Comparison of ENCODE assay signal across 10 cellular contexts in genomic region chr15:41933771-41934170, GRCh38. TPM values are rescaled to one million over a fixed set of nuclear protein-coding genes. Genes with fewer than 3 reads are reported as not detected.
DNase-seq lines count a peak whose midpoint lies in the region; ATAC-seq and TF ChIP-seq lines count a peak whose summit lies in the region.
"Had no signal": no experiment of that assay in that cellular context is flagged by ENCODE, and none has a peak within 500 bp of the region (broad histone marks: within the 10 kb centered on the region; RNA-seq: fewer than 3 reads in every experiment).

No MANE protein-coding gene starts in this region.

- H4K20me1 ChIP-seq in hepatocyte (ENCODE audit: insufficient read depth, poor library complexity, severe bottlenecking): no peaks in the 10 kb centered on the region

- H3K9me3 ChIP-seq in hepatocyte (ENCODE audit: low read depth): no peaks in the 10 kb centered on the region
- no peaks in the 10 kb centered on the region for H3K9me3 ChIP-seq in tibial artery

- H3K4me2 ChIP-seq in hepatocyte: no peak overlapping the region

- H3K4me1 Mint-ChIP-seq in activated CD8-positive, alpha-beta memory T cell treated with anti-CD3 and anti-CD28 coated beads, Interleukin-2, amount 10 ng/mL, durations not matched to agents 7 days and 5 days: peaks cover 56% of the 10 kb centered on the region
- H3K4me1 Mint-ChIP-seq in activated T-helper 2 cell treated with anti-CD3 and anti-CD28 coated beads, Interferon-gamma antibody, Interleukin-2, Interleukin-4, amounts not matched to agents 10 μg/mL and 5 μg/mL and 100 μg/mL, durations not matched to agents 14 hours and 24 hours and 36 hours (ENCODE audit: low read depth): peaks cover 59% of the 10 kb centered on the region

- TF ChIP-seq CTCF in hepatocyte (IDR thresholded peaks at IDR 0.05; ENCODE audit: poor library complexity) (no peak), tibial artery (IDR thresholded peaks at IDR 0.05) (no peak)

- H3K36me3 Mint-ChIP-seq in activated CD8-positive, alpha-beta memory T cell treated with anti-CD3 and anti-CD28 coated beads, Interleukin-2, amount 10 ng/mL, durations not matched to agents 7 days and 5 days: peaks cover 7% of the 10 kb centered on the region
- H3K36me3 Mint-ChIP-seq in activated T-helper 2 cell treated with anti-CD3 and anti-CD28 coated beads, Interferon-gamma antibody, Interleukin-2, Interleukin-4, amounts not matched to agents 10 μg/mL and 5 μg/mL and 100 μg/mL, durations not matched to agents 14 hours and 24 hours and 36 hours (ENCODE audit: low read depth): peaks cover 11% of the 10 kb centered on the region

- no peak overlapping the region for H2AFZ ChIP-seq in hepatocyte

- no peaks in the 10 kb centered on the region for H3K27me3 ChIP-seq in hepatocyte
- no peaks in the 10 kb centered on the region for H3K27me3 ChIP-seq in tibial artery

- H3K4me1 ChIP-seq in hepatocyte (ENCODE audit: insufficient read depth): peaks cover 43% of the 10 kb centered on the region
- H3K4me1 ChIP-seq in tibial artery: peaks cover 0 to 62% (median 53%) of the 10 kb centered on the region in 4 donors

- H3K79me2 ChIP-seq in hepatocyte: peaks cover 27% of the 10 kb centered on the region

- no peaks in the 10 kb centered on the region for H3K9me2 ChIP-seq in hepatocyte (replicated peaks; ENCODE audit: insufficient read depth)

- ATAC-seq in activated CD8-positive, alpha-beta memory T cell treated with anti-CD3 and anti-CD28 coated beads, Interleukin-2, amount 10 ng/mL, durations not matched to agents 7 days and 5 days: no peak

- CTCF ChIA-PET in activated CD8-positive, alpha-beta memory T cell treated with anti-CD3 and anti-CD28 coated beads, Interleukin-2, amount 10 ng/mL, durations not matched to agents 7 days and 5 days (lab: Charles Lee): interaction anchor here (0.9 to 8.4 kb wide), 5 partner anchors 29 to 160 kb away, joined by 3 to 77 read pairs (median 4); partner anchors contain the start of genes EHD4, MAPKBP1 and SPTBN5

- intact Hi-C loops in activated T-helper 2 cell treated with anti-CD3 and anti-CD28 coated beads, Interferon-gamma antibody, Interleukin-2, Interleukin-4, amounts not matched to agents 10 μg/mL and 5 μg/mL and 100 μg/mL, durations not matched to agents 14 hours and 24 hours and 36 hours (cut with micrococcal nuclease): loop anchor here (10.0 kb wide), 1 partner anchor 509 kb away; no protein-coding TSS in a partner anchor
- intact Hi-C loops in tibial artery (cut with DNase I; ENCODE audit: low total_unique reads): loop anchor here (5.0 kb wide), 1 partner anchor 39 kb away; the partner anchor contains the start of gene EHD4

- H3K4me3 ChIP-seq in hepatocyte: no peak overlapping the region
- no peak overlapping the region for H3K4me3 ChIP-seq in tibial artery

- H3K27me3 Mint-ChIP-seq in activated CD8-positive, alpha-beta memory T cell treated with anti-CD3 and anti-CD28 coated beads, Interleukin-2, amount 10 ng/mL, durations not matched to agents 7 days and 5 days: no peaks in the 10 kb centered on the region
- no peaks in the 10 kb centered on the region for H3K27me3 Mint-ChIP-seq in activated T-helper 2 cell treated with anti-CD3 and anti-CD28 coated beads, Interferon-gamma antibody, Interleukin-2, Interleukin-4, amounts not matched to agents 10 μg/mL and 5 μg/mL and 100 μg/mL, durations not matched to agents 14 hours and 24 hours and 36 hours (ENCODE audit: low read depth)
- H3K27me3 Mint-ChIP-seq: brain had no signal

- H3K9me3 Mint-ChIP-seq in activated CD8-positive, alpha-beta memory T cell treated with anti-CD3 and anti-CD28 coated beads, Interleukin-2, amount 10 ng/mL, durations not matched to agents 7 days and 5 days (ENCODE audit: low read depth): no peaks in the 10 kb centered on the region
- H3K9me3 Mint-ChIP-seq in activated T-helper 2 cell treated with anti-CD3 and anti-CD28 coated beads, Interferon-gamma antibody, Interleukin-2, Interleukin-4, amounts not matched to agents 10 μg/mL and 5 μg/mL and 100 μg/mL, durations not matched to agents 14 hours and 24 hours and 36 hours: no peaks in the 10 kb centered on the region
- H3K9me3 Mint-ChIP-seq: brain had no signal

- H3K27ac Mint-ChIP-seq in activated CD8-positive, alpha-beta memory T cell treated with anti-CD3 and anti-CD28 coated beads, Interleukin-2, amount 10 ng/mL, durations not matched to agents 7 days and 5 days: peak overlapping the region; percentile 100
- H3K27ac Mint-ChIP-seq in activated T-helper 2 cell treated with anti-CD3 and anti-CD28 coated beads, Interferon-gamma antibody, Interleukin-2, Interleukin-4, amounts not matched to agents 10 μg/mL and 5 μg/mL and 100 μg/mL, durations not matched to agents 14 hours and 24 hours and 36 hours: peak overlapping the region; percentile 61

- H3K36me3 ChIP-seq in hepatocyte (replicated peaks; ENCODE audit: insufficient read depth, low read depth): no peaks in the 10 kb centered on the region
- H3K36me3 ChIP-seq in tibial artery: peaks cover 0 to 6% (median 0%) of the 10 kb centered on the region in 3 donors

- H3K27ac ChIP-seq in hepatocyte: peak overlapping the region; percentile 69
- peak overlapping the region; percentile 17 to 56 for H3K27ac ChIP-seq in tibial artery

- WGBS in hepatocyte (ENCODE audit: low lambda C conversion rate, missing lambda C conversion rate): 66% methylated on average over 10 of the region's 10 CpGs

- DNase-seq in activated CD8-positive, alpha-beta memory T cell treated with anti-CD3 and anti-CD28 coated beads, Interleukin-2, amount 10 ng/mL, durations not matched to agents 7 days and 5 days: no peak
- DNase-seq in activated CD8-positive, alpha-beta memory T cell treated with anti-CD3 and anti-CD28 coated beads, Interleukin-2, amount 50 U/mL, for 48 hours: no peak
- DNase-seq in activated T-helper 2 cell treated with anti-CD3 and anti-CD28 coated beads, Interferon-gamma antibody, Interleukin-2, Interleukin-4, amounts not matched to agents 10 μg/mL and 5 μg/mL and 100 μg/mL, durations not matched to agents 14 hours and 24 hours and 36 hours (ENCODE audit: low spot score): no peak
- DNase-seq in hepatocyte (ENCODE audit: low spot score) (peak; percentile 55), tibial artery (peak in 1 of 2 donors; percentile 73), globus pallidus (ENCODE audit: low spot score) (no peak), HUDEP-2 (lab: John Stamatoyannopoulos, UW; ENCODE audit: unreplicated experiment in 76 of 76) (no peak)
- no peak for DNase-seq in effector CD4-positive, alpha-beta T cell
- DNase-seq: kidney had no signal

- H3K4me3 Mint-ChIP-seq in activated CD8-positive, alpha-beta memory T cell treated with anti-CD3 and anti-CD28 coated beads, Interleukin-2, amount 10 ng/mL, durations not matched to agents 7 days and 5 days: no peak overlapping the region
- H3K4me3 Mint-ChIP-seq in activated T-helper 2 cell treated with anti-CD3 and anti-CD28 coated beads, Interferon-gamma antibody, Interleukin-2, Interleukin-4, amounts not matched to agents 10 μg/mL and 5 μg/mL and 100 μg/mL, durations not matched to agents 14 hours and 24 hours and 36 hours (ENCODE audit: low read depth): no peak overlapping the region
- H3K4me3 Mint-ChIP-seq: brain had no signal

RNA-seq across cellular contexts. Expression of gene EHD4, which starts 38.6 kb away (rescaled TPM):
- total RNA-seq in activated CD8-positive, alpha-beta memory T cell treated with anti-CD3 and anti-CD28 coated beads, Interleukin-2, amount 10 ng/mL, durations not matched to agents 7 days and 5 days: 10 to 100 TPM; 15.6 to 19.8 TPM
- 22.3 and 22.7 TPM in 2 replicates for total RNA-seq in activated T-helper 2 cell treated with anti-CD3 and anti-CD28 coated beads, Interferon-gamma antibody, Interleukin-2, Interleukin-4, amounts not matched to agents 10 μg/mL and 5 μg/mL and 100 μg/mL, durations not matched to agents 14 hours and 24 hours and 36 hours
- total RNA-seq in hepatocyte: 26.4 and 27.3 TPM in 2 replicates
- polyA plus RNA-seq in hepatocyte: 30.9 and 34.7 TPM in 2 replicates

RNA-seq across cellular contexts. Expression of gene SPTBN5, which starts 39.9 kb away (rescaled TPM):
- under 1 TPM; 0.54 to 0.91 TPM for total RNA-seq in activated CD8-positive, alpha-beta memory T cell treated with anti-CD3 and anti-CD28 coated beads, Interleukin-2, amount 10 ng/mL, durations not matched to agents 7 days and 5 days
- total RNA-seq in activated T-helper 2 cell treated with anti-CD3 and anti-CD28 coated beads, Interferon-gamma antibody, Interleukin-2, Interleukin-4, amounts not matched to agents 10 μg/mL and 5 μg/mL and 100 μg/mL, durations not matched to agents 14 hours and 24 hours and 36 hours: 0.41 and 0.90 TPM in 2 replicates
- 1.7 and 2.0 TPM in 2 replicates for total RNA-seq in hepatocyte
- polyA plus RNA-seq in hepatocyte: 1.9 and 2.6 TPM in 2 replicates
